Comparison of ENCODE assay signal across 8 cellular contexts in genomic region chr10:47384148-47384921, GRCh38. TPM values are rescaled to one million over a fixed set of nuclear protein-coding genes. Genes with fewer than 3 reads are reported as not detected.
DNase-seq lines count a peak whose midpoint lies in the region; ATAC-seq and TF ChIP-seq lines count a peak whose summit lies in the region.

Gene ZNF488 (minus strand): TSS chr10:47384293. CDS start chr10:47368829, 15,464 bp downstream.

- H3K27me3 Mint-ChIP-seq in activated naive CD4-positive, alpha-beta T cell treated with anti-CD3 and anti-CD28 coated beads, Interleukin-2, amount 10 ng/mL, durations not matched to agents 7 days and 5 days: peaks cover 80% of the 10 kb centered on the region

- DNase-seq in DND-41 (peak; percentile 76), H4 (ENCODE audit: low spot score) (peak; percentile 64), LNCaP clone FGC (ENCODE audit: low read depth) (peak; percentile 48), SK-MEL-5 (ENCODE audit: low read depth, low spot score) (peak; percentile 67), germinal center (ENCODE audit: low spot score) (peak; percentile 92), nucleus accumbens (lab: John Stamatoyannopoulos, UW) (peak in 55 of 56 donors; percentile 35 to 95 (median 84))
- peak; percentile 81 for DNase-seq in activated naive CD4-positive, alpha-beta T cell treated with anti-CD3 and anti-CD28 coated beads, Interleukin-2, amount 10 ng/mL, durations not matched to agents 7 days and 5 days

- peaks cover 25% of the 10 kb centered on the region for H3K4me1 Mint-ChIP-seq in activated naive CD4-positive, alpha-beta T cell treated with anti-CD3 and anti-CD28 coated beads, Interleukin-2, amount 10 ng/mL, durations not matched to agents 7 days and 5 days

- H3K9ac ChIP-seq in DND-41 (ENCODE audit: low read depth, low read length): peak within 1 kb of the TSS; percentile 52
- peak within 1 kb of the TSS; percentile 28 to 79 (median 70) for H3K9ac ChIP-seq in subcutaneous abdominal adipose tissue (ENCODE audit: low read length in 5 of 5)

- H3K4me1 ChIP-seq in DND-41 (ENCODE audit: insufficient read depth, low read length): peaks cover 18% of the 10 kb centered on the region
- H3K4me1 ChIP-seq in subcutaneous abdominal adipose tissue (ENCODE audit: control insufficient read depth in 5 of 5, insufficient read depth in 5 of 5, low read length in 5 of 5): peaks cover 0 to 13% (median 9%) of the 10 kb centered on the region in 5 donors

- H2AFZ ChIP-seq in DND-41 (ENCODE audit: low read depth, low read length): peak within 1 kb of the TSS; percentile 81

- TF ChIP-seq CTCF in DND-41 (IDR thresholded peaks at IDR 0.05; ENCODE audit: borderline replicate concordance, extremely low read depth, low read length, poor library complexity, severe bottlenecking): no peak
- no peak for TF ChIP-seq CTCF in LNCaP clone FGC (IDR thresholded peaks at IDR 0.05; ENCODE audit: control insufficient read depth, extremely low read depth, insufficient read depth)

- peak within 1 kb of the TSS; percentile 89 for H3K4me2 ChIP-seq in DND-41 (ENCODE audit: insufficient read depth, low read length)

- H3K27ac Mint-ChIP-seq in activated naive CD4-positive, alpha-beta T cell treated with anti-CD3 and anti-CD28 coated beads, Interleukin-2, amount 10 ng/mL, durations not matched to agents 7 days and 5 days: no peak within 1 kb of the TSS

- in situ Hi-C loops in SK-MEL-5 (cut with HindIII; ENCODE audit: low pct_unique_long_range_greater_than_20kb, low sequenced_read_pairs): no loop called here

- H3K9me3 ChIP-seq in DND-41 (ENCODE audit: insufficient read depth, low read length, severe bottlenecking) (no peaks in the 10 kb centered on the region), subcutaneous abdominal adipose tissue (ENCODE audit: control insufficient read depth in 5 of 5, low read length in 5 of 5) (peaks cover 0 to 3% (median 0%) of the 10 kb centered on the region in 5 donors)

- H3K9me3 Mint-ChIP-seq in activated naive CD4-positive, alpha-beta T cell treated with anti-CD3 and anti-CD28 coated beads, Interleukin-2, amount 10 ng/mL, durations not matched to agents 7 days and 5 days: peaks cover 6% of the 10 kb centered on the region

- peaks cover 3% of the 10 kb centered on the region for H3K36me3 Mint-ChIP-seq in activated naive CD4-positive, alpha-beta T cell treated with anti-CD3 and anti-CD28 coated beads, Interleukin-2, amount 10 ng/mL, durations not matched to agents 7 days and 5 days

- CTCF ChIA-PET in activated naive CD4-positive, alpha-beta T cell treated with anti-CD3 and anti-CD28 coated beads, Interleukin-2, amount 10 ng/mL, durations not matched to agents 7 days and 5 days (lab: Charles Lee): interaction anchor here (1.1 to 1.6 kb wide), 2 partner anchors 9 to 359 kb away, joined by 3 read pairs; no protein-coding TSS in a partner anchor

- H3K36me3 ChIP-seq in DND-41 (ENCODE audit: insufficient read depth, low read length) (no peaks in the 10 kb centered on the region), subcutaneous abdominal adipose tissue (ENCODE audit: control insufficient read depth in 5 of 5, insufficient read depth in 5 of 5, low read length in 5 of 5) (no peaks in the 10 kb centered on the region)

- H3K4me3 ChIP-seq in DND-41 (ENCODE audit: low read depth in 1 of 2, low read length in 2 of 2): peak within 1 kb of the TSS; percentile 32 to 66
- H3K4me3 ChIP-seq in LNCaP clone FGC (ENCODE audit: low read depth, low read length): peak within 1 kb of the TSS; percentile 72
- peak within 1 kb of the TSS; percentile 58 to 79 (median 71) for H3K4me3 ChIP-seq in subcutaneous abdominal adipose tissue (ENCODE audit: low read depth in 1 of 5, low read length in 5 of 5)

- no peak within 1 kb of the TSS for H3K27ac ChIP-seq in DND-41 (ENCODE audit: low read length)
- H3K27ac ChIP-seq in subcutaneous abdominal adipose tissue (ENCODE audit: low read depth, low read length): peak within 1 kb of the TSS; percentile 70

- H3K27me3 ChIP-seq in DND-41 (ENCODE audit: insufficient read depth, low read length, poor library complexity) (peaks cover 52% of the 10 kb centered on the region), subcutaneous abdominal adipose tissue (ENCODE audit: control insufficient read depth in 5 of 5, insufficient read depth in 4 of 5, low read length in 5 of 5) (no peaks in the 10 kb centered on the region)

- no peaks in the 10 kb centered on the region for H3K79me2 ChIP-seq in DND-41 (ENCODE audit: insufficient read depth, low read length)

- 0 out of 2 replicates have a peak, but pooled peaks cover 3% of the 10 kb centered on the region for H4K20me1 ChIP-seq in DND-41 (ENCODE audit: insufficient read depth, low read length)

- peak; percentile 97 for ATAC-seq in DND-41 (ENCODE audit: insufficient read depth, low read depth)

- H3K4me3 Mint-ChIP-seq in activated naive CD4-positive, alpha-beta T cell treated with anti-CD3 and anti-CD28 coated beads, Interleukin-2, amount 10 ng/mL, durations not matched to agents 7 days and 5 days: peak within 1 kb of the TSS; percentile 89

RNA-seq across cellular contexts. Expression of gene ZNF488, which starts in this region (rescaled TPM):
- 0.53 and 1.0 TPM in 2 replicates for total RNA-seq in H4 (2014; rRNA removed; shearing (Covaris generic))
- not detected in 2 replicates for total RNA-seq in SK-MEL-5 (2014; rRNA removed; shearing (Covaris generic))
- 0.05 and 0.46 TPM in 2 replicates for polyA plus RNA-seq in SK-MEL-5 (2015; cell fraction: cytosol; rRNA removed)
- polyA plus RNA-seq in SK-MEL-5 (2015; cell fraction: nucleus; rRNA removed): 0.05 and 0.19 TPM in 2 replicates

Comparison
In these comparisons a context has a peak if more than half of its experiments do, and no peak if none do; other contexts are left out.
1. Peak in DNase-seq in SK-MEL-5; RNA of the gene not detected or under 1 TPM.